Comparison of ENCODE assay signal across 1 cellular context in genomic region chr7:101978683-101979082, GRCh38.
TF ChIP-seq lines count a peak whose summit lies in the region.

No MANE protein-coding gene starts in this region.

TF ChIP-seq in H1, 55 proteins besides CTCF, POLR2A, EP300 and RAD21:
- no peak for TF ChIP-seq CBX8 (IDR thresholded peaks at IDR 0.05; ENCODE audit: borderline replicate concordance, low read depth, low read length)
- no peak for TF ChIP-seq CHD7 (IDR thresholded peaks at IDR 0.05; ENCODE audit: insufficient replicate concordance, low read length)
- no peak for TF ChIP-seq TCF12 (IDR thresholded peaks at IDR 0.05; ENCODE audit: low read depth, low read length)
- no peak for TF ChIP-seq SUZ12 (IDR thresholded peaks at IDR 0.05; ENCODE audit: low read length)
- TF ChIP-seq, protein P1, sequence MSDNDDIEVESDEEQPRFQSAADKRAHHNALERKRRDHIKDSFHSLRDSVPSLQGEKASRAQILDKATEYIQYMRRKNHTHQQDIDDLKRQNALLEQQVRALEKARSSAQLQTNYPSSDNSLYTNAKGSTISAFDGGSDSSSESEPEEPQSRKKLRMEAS (IDR thresholded peaks at IDR 0.05): no peak
- TF ChIP-seq TEAD4 (IDR thresholded peaks at IDR 0.05; ENCODE audit: low read depth, low read length): no peak
- TF ChIP-seq PHF8 (conservative IDR thresholded peaks at IDR 0.05; ENCODE audit: low read depth, low read length): no peak
- no peak for TF ChIP-seq ASH2L (IDR thresholded peaks at IDR 0.05; ENCODE audit: low read length)
- TF ChIP-seq ZNF274 (IDR thresholded peaks at IDR 0.05; ENCODE audit: borderline replicate concordance, extremely low read depth, low read length): no peak
- no peak for TF ChIP-seq CHD2 (IDR thresholded peaks at IDR 0.05; ENCODE audit: low read length)
- TF ChIP-seq, protein P2, sequence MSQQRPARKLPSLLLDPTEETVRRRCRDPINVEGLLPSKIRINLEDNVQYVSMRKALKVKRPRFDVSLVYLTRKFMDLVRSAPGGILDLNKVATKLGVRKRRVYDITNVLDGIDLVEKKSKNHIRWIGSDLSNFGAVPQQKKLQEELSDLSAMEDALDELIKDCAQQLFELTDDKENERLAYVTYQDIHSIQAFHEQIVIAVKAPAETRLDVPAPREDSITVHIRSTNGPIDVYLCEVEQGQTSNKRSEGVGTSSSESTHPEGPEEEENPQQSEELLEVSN (IDR thresholded peaks at IDR 0.05): no peak
- no peak for TF ChIP-seq FOSL1 (IDR thresholded peaks at IDR 0.05; ENCODE audit: insufficient read depth, low read depth, low read length)
- no peak for TF ChIP-seq RFX5 (IDR thresholded peaks at IDR 0.05; ENCODE audit: borderline replicate concordance, low read depth, low read length)
- no peak for TF ChIP-seq SP4 (IDR thresholded peaks at IDR 0.05; ENCODE audit: low read length)
- no peak for TF ChIP-seq MAFK (IDR thresholded peaks at IDR 0.05; ENCODE audit: low read depth, low read length)
- TF ChIP-seq RXRA (IDR thresholded peaks at IDR 0.05; ENCODE audit: insufficient read depth, low read depth, low read length): no peak
- no peak for TF ChIP-seq EZH2 (IDR thresholded peaks at IDR 0.05; ENCODE audit: low read depth, low read length, severe bottlenecking)
- TF ChIP-seq EGR1 (IDR thresholded peaks at IDR 0.05; ENCODE audit: borderline replicate concordance, low read depth, low read length): no peak
